In genomic region chr16:48188449-48189102, GRCh38 we compare ENCODE assay signal across 10 cellular contexts. TPM values are rescaled to one million over a fixed set of nuclear protein-coding genes. Genes with fewer than 3 reads are reported as not detected.
A peak's percentile ranks its signal among the peaks of the same experiment; 100 is the strongest.
DNase-seq lines count a peak whose midpoint lies in the region; ATAC-seq and TF ChIP-seq lines count a peak whose summit lies in the region.
"Had no signal": no experiment of that assay in that cellular context is flagged by ENCODE, and none has a peak within 500 bp of the region (broad histone marks: within the 10 kb centered on the region; RNA-seq: fewer than 3 reads in every experiment).

No MANE protein-coding gene starts in this region.

- H3K4me3 ChIP-seq in AG10803 (ENCODE audit: low read length) (no peak overlapping the region), OCI-LY7 (ENCODE audit: low read depth, low read length, poor library complexity, severe bottlenecking) (no peak overlapping the region), WERI-Rb-1 (ENCODE audit: low read depth, low read length) (no peak overlapping the region)

- H3K4me1 ChIP-seq in OCI-LY7 (ENCODE audit: insufficient read depth, low read length, poor library complexity, severe bottlenecking): peaks cover 7% of the 10 kb centered on the region
- H3K4me1 ChIP-seq: BE2C had no signal

- ATAC-seq in GM19043 (IDR thresholded peaks at IDR 0.05; ENCODE audit: low read depth, unreplicated experiment) (peak; percentile 95), HG02981 (IDR thresholded peaks at IDR 0.05; ENCODE audit: unreplicated experiment) (peak; percentile 90)

- CTCF ChIA-PET in OCI-LY7 (lab: Charles Lee; ENCODE audit: unreplicated experiment): no interaction called here

- no peaks in the 10 kb centered on the region for H3K36me3 ChIP-seq in OCI-LY7 (ENCODE audit: insufficient read depth, low read length)
- H3K36me3 ChIP-seq in WERI-Rb-1: no peaks in the 10 kb centered on the region
- H3K36me3 ChIP-seq: BE2C had no signal

- no peaks in the 10 kb centered on the region for H3K9me2 ChIP-seq in OCI-LY7 (ENCODE audit: insufficient read depth, low read length)

- DNase-seq in AG10803 (ENCODE audit: low read depth) (peak; percentile 3), OCI-LY7 (ENCODE audit: low spot score) (peak; percentile 50), WERI-Rb-1 (no peak), nucleus accumbens (lab: John Stamatoyannopoulos, UW) (no peak)
- DNase-seq in stimulated activated naive CD4-positive, alpha-beta T cell treated with Interleukin-2 at 50 U/mL for 16 hours (lab: John Stamatoyannopoulos, UW): no peak
- no peak for DNase-seq in stimulated activated CD4-positive, alpha-beta T cell treated with anti-CD3 and anti-CD28 coated beads, Interleukin-4, amount 100 ng/mL, for 24 hours
- DNase-seq: BE2C had no signal

- H3K4me2 ChIP-seq in OCI-LY7 (ENCODE audit: low read length): no peak overlapping the region

- no peak overlapping the region for H3K27ac ChIP-seq in OCI-LY7 (ENCODE audit: low read depth, low read length, poor library complexity, severe bottlenecking)
- no peak overlapping the region for H3K27ac ChIP-seq in WERI-Rb-1

- intact Hi-C loops in OCI-LY7 (cut with micrococcal nuclease; ENCODE audit: unreplicated experiment): no loop called here

- H4K20me1 ChIP-seq in OCI-LY7 (ENCODE audit: insufficient read depth, low read length): no peaks in the 10 kb centered on the region

- H2AFZ ChIP-seq in OCI-LY7 (ENCODE audit: low read length): no peak overlapping the region

- POLR2A ChIA-PET in OCI-LY7 (lab: Charles Lee): no interaction called here

- no peaks in the 10 kb centered on the region for H3K79me2 ChIP-seq in OCI-LY7 (ENCODE audit: insufficient read depth, low read depth, low read length)

- no peaks in the 10 kb centered on the region for H3K9me3 ChIP-seq in OCI-LY7 (ENCODE audit: low read length)
- H3K9me3 ChIP-seq in WERI-Rb-1 (ENCODE audit: severe bottlenecking): no peaks in the 10 kb centered on the region
- H3K9me3 ChIP-seq: BE2C had no signal

- BruUV-seq in OCI-LY7 (replicated peaks; lab: Mats Ljungman, UMichigan): no TSS peak

- H3K27me3 ChIP-seq in WERI-Rb-1 (ENCODE audit: insufficient read depth, low read depth, severe bottlenecking): no peaks in the 10 kb centered on the region
- H3K27me3 ChIP-seq: BE2C had no signal

- no peak for TF ChIP-seq CTCF in AG10803 (conservative IDR thresholded peaks at IDR 0.05; ENCODE audit: low read length)
- TF ChIP-seq CTCF in OCI-LY7 (conservative IDR thresholded peaks at IDR 0.05; ENCODE audit: low read length): no peak
- TF ChIP-seq CTCF in WERI-Rb-1 (IDR thresholded peaks at IDR 0.05; ENCODE audit: low read depth, low read length): no peak

RNA-seq across cellular contexts. Expression of gene ABCC12, which starts 32.8 kb away (rescaled TPM):
- not detected in 2 replicates for total RNA-seq in OCI-LY7 (2014; rRNA removed; shearing (Covaris generic))
- total RNA-seq in OCI-LY7 (2022): not detected in 2 replicates
- total RNA-seq: mesothelial cell of epicardium had no signal

RNA-seq across cellular contexts. Expression of gene LONP2, which starts 55.5 kb away (rescaled TPM):
- 13.0 and 16.8 TPM in 2 replicates for total RNA-seq in OCI-LY7 (2014; rRNA removed; shearing (Covaris generic))
- 22.7 and 23.3 TPM in 2 replicates for total RNA-seq in OCI-LY7 (2022)

RNA-seq across cellular contexts. Expression of gene ABCC11, which starts 58.8 kb away (rescaled TPM):
- not detected in 2 replicates for total RNA-seq in OCI-LY7 (2014; rRNA removed; shearing (Covaris generic))
- total RNA-seq in OCI-LY7 (2022): 0.10 TPM in 1 of 2 replicates, not detected in the other

Comparison
In these comparisons a context has a peak if more than half of its experiments do, and no peak if none do; other contexts are left out.
1. DNase-seq: peak in AG10803 (single experiment) and OCI-LY7 (single experiment); none in WERI-Rb-1 (single experiment), stimulated activated naive CD4-positive, alpha-beta T cell treated with Interleukin-2 at 50 U/mL for 16 hours (single experiment), stimulated activated CD4-positive, alpha-beta T cell treated with anti-CD3 and anti-CD28 coated beads, Interleukin-4, amount 100 ng/mL, for 24 hours (single experiment) and nucleus accumbens (0 of 56).